In the genomic region with DNA sequence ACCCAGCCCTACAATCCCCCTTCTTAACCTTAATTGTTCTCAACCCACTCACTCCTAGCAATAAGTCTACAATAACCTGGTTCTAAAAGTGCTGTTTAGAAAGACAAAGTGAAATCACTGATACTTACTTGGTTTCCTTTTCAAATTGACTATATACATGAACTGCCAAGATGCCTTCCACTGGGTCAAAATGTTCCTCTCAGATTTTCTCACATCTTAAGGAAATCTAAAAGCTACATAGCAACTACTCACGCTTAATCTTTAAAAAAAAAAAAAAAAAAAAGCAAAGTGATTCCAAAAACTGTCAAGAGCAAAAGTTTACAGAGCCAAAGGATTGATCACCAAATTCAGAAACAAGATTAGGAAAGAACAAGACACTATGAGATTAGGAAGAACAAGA, we compare ENCODE assay signal across 11 cellular contexts.
DNase-seq lines count a peak whose midpoint lies in the region; ATAC-seq, FAIRE-seq and TF ChIP-seq lines count a peak whose summit lies in the region.
"Had no signal": no experiment of that assay in that cellular context is flagged by ENCODE, and none has a peak within 500 bp of the region (broad histone marks: within the 10 kb centered on the region; RNA-seq: fewer than 3 reads in every experiment).

No MANE protein-coding gene starts in this region.

- H3K36me3 ChIP-seq in SK-N-MC (ENCODE audit: insufficient read depth, low read length) = peaks cover 4% of the 10 kb centered on the region; the same call in 1 of the 2 replicates
- H3K36me3 ChIP-seq in esophagus muscularis mucosa = peaks cover 0 to 14% (median 0%) of the 10 kb centered on the region in 4 donors
- H3K36me3 ChIP-seq in stomach smooth muscle (ENCODE audit: control insufficient read depth in 2 of 2, insufficient read depth in 2 of 2, low read length in 2 of 2) = no peaks in the 10 kb centered on the region

- DNase-seq in GM19239 (ENCODE audit: insufficient read length, low spot score) (no peak), SK-N-MC (ENCODE audit: low read depth, low spot score) (no peak), esophagus muscularis mucosa (ENCODE audit: extremely low spot score) (no peak), DMS53 (lab: John Stamatoyannopoulos, UW) (no peak), DMS53 treated with DMSO at 0.1 percent for 48 hours (lab: John Stamatoyannopoulos, UW; ENCODE audit: unreplicated experiment) (no peak)
- DNase-seq: effector memory CD4-positive, alpha-beta T cell; NCI-H1417; NCI-H748 treated with DMSO at 0.1 percent for 48 hours; stimulated activated CD4-positive, alpha-beta T cell treated with anti-CD3 and anti-CD28 coated beads, Interleukin-12 subunit alpha, Interleukin-12 subunit beta, amount 100 ng/mL, for 4 hours had no signal

- H3K9me3 ChIP-seq in SK-N-MC (ENCODE audit: low read depth, low read length) (no peaks in the 10 kb centered on the region), esophagus muscularis mucosa (no peaks in the 10 kb centered on the region), stomach smooth muscle (ENCODE audit: control insufficient read depth in 2 of 2, low read length in 2 of 2) (no peaks in the 10 kb centered on the region)

- no peak for TF ChIP-seq POLR2A in esophagus muscularis mucosa (IDR thresholded peaks at IDR 0.05; ENCODE audit: low read depth)

- 57% methylated on average over 1 of the region's 1 CpG for WGBS in esophagus muscularis mucosa

- H3K4me1 ChIP-seq in esophagus muscularis mucosa (peaks cover 56 to 85% (median 75%) of the 10 kb centered on the region in 4 donors), stomach smooth muscle (ENCODE audit: control insufficient read depth, insufficient read depth, low read length) (peaks cover 23% of the 10 kb centered on the region)

- intact Hi-C loops in esophagus muscularis mucosa (cut with DNase I) = loop anchor here (5.0 kb wide), 1 partner anchor 73 kb away; no protein-coding TSS in a partner anchor

- no peak for TF ChIP-seq EP300 in esophagus muscularis mucosa (IDR thresholded peaks at IDR 0.05)

- peak overlapping the region; percentile 25; the same call in 1 of the 2 replicates for H3K27ac ChIP-seq in SK-N-MC
- H3K27ac ChIP-seq in esophagus muscularis mucosa (replicated peaks in 1 of 4) = peak overlapping the region; percentile 95 to 99 (median 99)
- peak overlapping the region; percentile 50 for H3K27ac ChIP-seq in stomach smooth muscle (ENCODE audit: low read length)

- ATAC-seq in GM19395 (IDR thresholded peaks at IDR 0.05; ENCODE audit: unreplicated experiment) = no peak

- H3K27me3 ChIP-seq in esophagus muscularis mucosa = no peaks in the 10 kb centered on the region
- no peaks in the 10 kb centered on the region for H3K27me3 ChIP-seq in stomach smooth muscle (ENCODE audit: control insufficient read depth in 1 of 2, insufficient read depth in 2 of 2, low read length in 2 of 2)

- H3K9ac ChIP-seq in SK-N-MC (ENCODE audit: insufficient read length) (no peak overlapping the region), stomach smooth muscle (ENCODE audit: low read length in 2 of 2) (no peak overlapping the region)

- TF ChIP-seq CTCF in esophagus muscularis mucosa (IDR thresholded peaks at IDR 0.05) = no peak

- H3K4me3 ChIP-seq in SK-N-MC = no peak overlapping the region
- no peak overlapping the region for H3K4me3 ChIP-seq in esophagus muscularis mucosa
- H3K4me3 ChIP-seq in stomach smooth muscle (ENCODE audit: low read length in 2 of 2) = no peak overlapping the region

- FAIRE-seq in GM19239 (lab: Jason Lieb, UNC) = peak; percentile 57

Comparison
In these comparisons a context has a peak if more than half of its experiments do, and no peak if none do; other contexts are left out.
1. H3K27ac ChIP-seq: peak in every context shown above with its lines; median percentile 99 in esophagus muscularis mucosa; 50 in stomach smooth muscle; 25 in SK-N-MC.